17 cellular contexts compared by ENCODE assay signal in genomic region chr5:139457241-139457640, GRCh38. TPM values are rescaled to one million over a fixed set of nuclear protein-coding genes. Genes with fewer than 3 reads are reported as not detected.
DNase-seq lines count a peak whose midpoint lies in the region; ATAC-seq, FAIRE-seq and TF ChIP-seq lines count a peak whose summit lies in the region.
"Had no signal": no experiment of that assay in that cellular context is flagged by ENCODE, and none has a peak within 500 bp of the region (broad histone marks: within the 10 kb centered on the region; RNA-seq: fewer than 3 reads in every experiment).

No MANE protein-coding gene starts in this region.

- TF ChIP-seq RAD21 in HepG2 (CRISPR knock-in tag; IDR thresholded peaks at IDR 0.05): no peak

- no peak overlapping the region for H3K27ac ChIP-seq in HepG2 (ENCODE audit: extremely low read length, insufficient read depth, low read length)
- H3K27ac ChIP-seq: 22Rv1, BLaER1, cardiac muscle cell, right lobe of liver, SJCRH30, thoracic aorta had no signal

- no peaks in the 10 kb centered on the region for H3K27me3 Mint-ChIP-seq in T-helper 1 cell treated with Interleukin-12 subunit alpha and Interleukin-12 subunit beta and Interleukin-4 antibody, amounts not matched to agents 30 μg/mL and 1 μg/mL, for 36 hours (ENCODE audit: low read depth)
- no peaks in the 10 kb centered on the region for H3K27me3 Mint-ChIP-seq in T-cell
- H3K27me3 Mint-ChIP-seq: activated naive CD8-positive, alpha-beta T cell had no signal

- FAIRE-seq in HepG2 (lab: Jason Lieb, UNC): no peak

- no peak overlapping the region for H3K4me3 Mint-ChIP-seq in T-helper 1 cell treated with Interleukin-12 subunit alpha and Interleukin-12 subunit beta and Interleukin-4 antibody, amounts not matched to agents 30 μg/mL and 1 μg/mL, for 36 hours
- peak overlapping the region in 1 of 3 donors; percentile 19 for H3K4me3 Mint-ChIP-seq in T-cell
- H3K4me3 Mint-ChIP-seq: activated naive CD8-positive, alpha-beta T cell had no signal

- CTCF ChIA-PET in T-cell (lab: Charles Lee): interaction anchor here (0.6 to 1.1 kb wide), 2 partner anchors 9 to 18 kb away, joined by 3 read pairs; partner anchors contain the start of gene DNAJC18 (in 1 of the 2)
- CTCF ChIA-PET in HepG2 (lab: Yijun Ruan, JAX; ENCODE audit: low intra/inter-chr PET ratio, low total read pairs): no interaction called here

- in situ Hi-C loops in HepG2 (cut with HindIII; ENCODE audit: extremely low pct_ligation_motif_present, low pct_unique_long_range_greater_than_20kb): no loop called here

- no peaks in the 10 kb centered on the region for H3K36me3 ChIP-seq in HepG2 (replicated peaks in 1 of 2; ENCODE audit: control insufficient read depth in 1 of 2, insufficient read depth in 2 of 2, low read length in 2 of 2)
- H3K36me3 ChIP-seq: BLaER1, cardiac muscle cell, right lobe of liver, SJCRH30, thoracic aorta had no signal

- no peaks in the 10 kb centered on the region for H4K20me1 ChIP-seq in HepG2 (ENCODE audit: insufficient read depth, low read length)
- H4K20me1 ChIP-seq: BLaER1 had no signal

- POLR2A ChIA-PET in T-cell (lab: Charles Lee) (interaction anchor here in 1 of 2 donors (0.7 kb wide), 1 partner anchor 14 kb away, joined by 3 read pairs; no protein-coding TSS in a partner anchor), HepG2 (lab: Yijun Ruan, JAX) (interaction anchor here (1.4 kb wide), 1 partner anchor 18 kb away, joined by 5 read pairs; the partner anchor contains the start of gene DNAJC18)

- H3K4me2 ChIP-seq in HepG2 (ENCODE audit: low read depth, low read length): peak overlapping the region; percentile 20; the same call in 1 of the 2 replicates
- H3K4me2 ChIP-seq: BLaER1 had no signal

- H2AFZ ChIP-seq in HepG2 (ENCODE audit: low read length): no peak overlapping the region

- no TSS peak for BruUV-seq in HepG2 (replicated peaks; lab: Mats Ljungman, UMichigan)

- no peak overlapping the region for H3K4me3 ChIP-seq in HepG2 (replicated peaks in 1 of 3; ENCODE audit: insufficient read depth in 1 of 3, low read depth in 2 of 3, low read length in 3 of 3)
- H3K4me3 ChIP-seq: BLaER1, cardiac muscle cell, right lobe of liver, SJCRH30, thoracic aorta had no signal

- 56% methylated on average over 5 of the region's 5 CpGs for WGBS in HepG2 (ENCODE audit: low lambda C conversion rate)

- no peak for TF ChIP-seq POLR2A in HepG2 (IDR thresholded peaks at IDR 0.05; ENCODE audit: insufficient read depth in 1 of 2, low read depth in 2 of 2, low read length in 2 of 2)

- no peaks in the 10 kb centered on the region for H3K9me3 ChIP-seq in HepG2 (ENCODE audit: low read length)
- H3K9me3 ChIP-seq: BLaER1, right lobe of liver, SJCRH30, thoracic aorta had no signal

- TF ChIP-seq EP300 in HepG2 (IDR thresholded peaks at IDR 0.05; ENCODE audit: low read depth in 2 of 2, low read length in 2 of 2) (no peak), HepG2 (CRISPR knock-in tag; IDR thresholded peaks at IDR 0.05; ENCODE audit: borderline replicate concordance) (no peak)

- no peaks in the 10 kb centered on the region for H3K36me3 Mint-ChIP-seq in T-helper 1 cell treated with Interleukin-12 subunit alpha and Interleukin-12 subunit beta and Interleukin-4 antibody, amounts not matched to agents 30 μg/mL and 1 μg/mL, for 36 hours (ENCODE audit: low read depth)
- H3K36me3 Mint-ChIP-seq in T-cell: no peaks in the 10 kb centered on the region
- H3K36me3 Mint-ChIP-seq: activated naive CD8-positive, alpha-beta T cell had no signal

- no peak overlapping the region for H3K9ac ChIP-seq in HepG2 (ENCODE audit: insufficient read depth, low read depth, low read length)
- H3K9ac ChIP-seq: BLaER1 had no signal

- H3K27ac Mint-ChIP-seq in T-helper 1 cell treated with Interleukin-12 subunit alpha and Interleukin-12 subunit beta and Interleukin-4 antibody, amounts not matched to agents 30 μg/mL and 1 μg/mL, for 36 hours: peak overlapping the region; percentile 73
- peak overlapping the region; percentile 93 to 96 for H3K27ac Mint-ChIP-seq in T-cell
- H3K27ac Mint-ChIP-seq: activated naive CD8-positive, alpha-beta T cell had no signal

- peaks cover 8 to 41% of the 10 kb centered on the region in 2 experiments for H3K27me3 ChIP-seq in HepG2 (ENCODE audit: control insufficient read depth in 1 of 2, insufficient read depth in 2 of 2, low read length in 2 of 2)
- H3K27me3 ChIP-seq: BLaER1, cardiac muscle cell, right lobe of liver, SJCRH30 had no signal

- H3K79me2 ChIP-seq in HepG2 (ENCODE audit: insufficient read depth, low read length): no peaks in the 10 kb centered on the region

- peaks cover 26% of the 10 kb centered on the region for H3K4me1 ChIP-seq in HepG2 (ENCODE audit: insufficient read depth, low read length)
- H3K4me1 ChIP-seq: right lobe of liver had no signal

- intact Hi-C loops in HepG2 (cut with micrococcal nuclease; ENCODE audit: unreplicated experiment): no loop called here

- peaks cover 67% of the 10 kb centered on the region for H3K4me1 Mint-ChIP-seq in T-helper 1 cell treated with Interleukin-12 subunit alpha and Interleukin-12 subunit beta and Interleukin-4 antibody, amounts not matched to agents 30 μg/mL and 1 μg/mL, for 36 hours (ENCODE audit: low read depth)
- peaks cover 64 to 72% (median 66%) of the 10 kb centered on the region in 3 donors for H3K4me1 Mint-ChIP-seq in T-cell

- DNase-seq in T-helper 1 cell: no peak
- no peak for DNase-seq in T-cell
- DNase-seq in HepG2 (ENCODE audit: low spot score): no peak
- no peak for DNase-seq in SW 1271 (lab: John Stamatoyannopoulos, UW)
- DNase-seq: hippocampal formation, NCI-H187 treated with DMSO at 0.1 percent for 48 hours, NCI-H510A treated with DMSO at 0.1 percent for 48 hours, nucleus accumbens, SJCRH30 had no signal

- no peak for TF ChIP-seq CTCF in HepG2 (CRISPR knock-in tag; IDR thresholded peaks at IDR 0.05)

- no peaks in the 10 kb centered on the region for H3K9me3 Mint-ChIP-seq in T-helper 1 cell treated with Interleukin-12 subunit alpha and Interleukin-12 subunit beta and Interleukin-4 antibody, amounts not matched to agents 30 μg/mL and 1 μg/mL, for 36 hours
- H3K9me3 Mint-ChIP-seq in T-cell: no peaks in the 10 kb centered on the region

- ATAC-seq in T-cell (replicated peaks in 1 of 4) (no peak), HepG2 (no peak), HG03354 (IDR thresholded peaks at IDR 0.05; ENCODE audit: poor library complexity, severe bottlenecking, unreplicated experiment) (no peak)
- ATAC-seq: right lobe of liver had no signal

RNA-seq across cellular contexts. Expression of gene ECSCR, which starts 5.3 kb away (rescaled TPM):
- total RNA-seq in T-cell: under 1 TPM in 1 of 5 donors, not detected in 4; 0.70 TPM
- not detected in 2 replicates for total RNA-seq in HepG2 (2016; rRNA removed; fragmentation: Illumina TruSeq; extraction: Trizol)
- not detected in 2 replicates for total RNA-seq in HepG2 (2016; cell fraction: cytosol; rRNA removed; fragmentation: Illumina TruSeq; extraction: Trizol; ENCODE audit: low read depth)
- total RNA-seq in HepG2 (2016; cell fraction: insoluble cytoplasmic fraction; rRNA removed; fragmentation: Illumina TruSeq; extraction: Trizol): 0.18 TPM in 1 of 2 replicates, not detected in the other
- 0.34 and 0.48 TPM in 2 replicates for total RNA-seq in HepG2 (2016; cell fraction: membrane; rRNA removed; fragmentation: Illumina TruSeq; extraction: Trizol)
- not detected in 2 replicates for total RNA-seq in HepG2 (2016; cell fraction: nucleus; rRNA removed; fragmentation: Illumina TruSeq; extraction: Trizol)
- 0.13 and 0.18 TPM in 2 replicates for polyA plus RNA-seq in HepG2 (2011; rRNA removed)
- 0.07 TPM in 1 of 2 replicates, not detected in the other for polyA plus RNA-seq in HepG2 (2011; cell fraction: cytosol; rRNA removed)
- 0.14 and 0.27 TPM in 2 replicates for polyA plus RNA-seq in HepG2 (2011; cell fraction: nucleus; rRNA removed)
- not detected in 2 replicates for polyA plus RNA-seq in HepG2 (2012)
- 0.46 and 0.48 TPM in 2 replicates for polyA plus RNA-seq in HepG2 (2016; cell fraction: cytosol; fragmentation: Illumina TruSeq; extraction: Trizol; ENCODE audit: low read depth)
- polyA plus RNA-seq in HepG2 (2016; cell fraction: insoluble cytoplasmic fraction; fragmentation: Illumina TruSeq; extraction: Trizol; ENCODE audit: low read depth): not detected in 2 replicates
- not detected in 2 replicates for polyA plus RNA-seq in HepG2 (2016; cell fraction: membrane; fragmentation: Illumina TruSeq; extraction: Trizol; ENCODE audit: low read depth)
- not detected in 2 replicates for polyA plus RNA-seq in HepG2 (2016; cell fraction: nucleus; fragmentation: Illumina TruSeq; extraction: Trizol; ENCODE audit: insufficient read depth, low read depth)
- polyA minus RNA-seq in HepG2 (2011; rRNA and poly(A)+ RNA removed; ENCODE audit: low replicate concordance): 0.86 TPM in 1 of 2 replicates, not detected in the other
- polyA minus RNA-seq in HepG2 (2011; cell fraction: cytosol; rRNA and poly(A)+ RNA removed): not detected in 2 replicates
- not detected in 2 replicates for polyA minus RNA-seq in HepG2 (2011; cell fraction: nucleus; rRNA and poly(A)+ RNA removed)
- total RNA-seq: cardiac muscle cell had no signal

RNA-seq across cellular contexts. Expression of gene SMIM33, which starts 13.6 kb away (rescaled TPM):
- total RNA-seq in T-cell (1 to 10 TPM in 1 of 5 donors, under 1 TPM in 4; 0.13 to 1.1 (median 0.47) TPM), HepG2 (2016; rRNA removed; fragmentation: Illumina TruSeq; extraction: Trizol) (not detected in 2 replicates)
- total RNA-seq in HepG2 (2016; cell fraction: cytosol; rRNA removed; fragmentation: Illumina TruSeq; extraction: Trizol; ENCODE audit: low read depth): not detected in 2 replicates
- total RNA-seq in HepG2 (2016; cell fraction: insoluble cytoplasmic fraction; rRNA removed; fragmentation: Illumina TruSeq; extraction: Trizol): not detected in 2 replicates
- not detected in 2 replicates for total RNA-seq in HepG2 (2016; cell fraction: membrane; rRNA removed; fragmentation: Illumina TruSeq; extraction: Trizol)
- not detected in 2 replicates for total RNA-seq in HepG2 (2016; cell fraction: nucleus; rRNA removed; fragmentation: Illumina TruSeq; extraction: Trizol)
- polyA plus RNA-seq in HepG2 (2011; rRNA removed): 0.03 TPM in 1 of 2 replicates, not detected in the other
- not detected in 2 replicates for polyA plus RNA-seq in HepG2 (2011; cell fraction: cytosol; rRNA removed)
- not detected in 2 replicates for polyA plus RNA-seq in HepG2 (2011; cell fraction: nucleus; rRNA removed)
- polyA plus RNA-seq in HepG2 (2012): not detected in 2 replicates
- polyA plus RNA-seq in HepG2 (2016; cell fraction: cytosol; fragmentation: Illumina TruSeq; extraction: Trizol; ENCODE audit: low read depth): not detected in 2 replicates
- polyA plus RNA-seq in HepG2 (2016; cell fraction: insoluble cytoplasmic fraction; fragmentation: Illumina TruSeq; extraction: Trizol; ENCODE audit: low read depth): not detected in 2 replicates
- not detected in 2 replicates for polyA plus RNA-seq in HepG2 (2016; cell fraction: membrane; fragmentation: Illumina TruSeq; extraction: Trizol; ENCODE audit: low read depth)
- polyA plus RNA-seq in HepG2 (2016; cell fraction: nucleus; fragmentation: Illumina TruSeq; extraction: Trizol; ENCODE audit: insufficient read depth, low read depth): not detected in 2 replicates
- 0.18 TPM in 1 of 2 replicates, not detected in the other for polyA minus RNA-seq in HepG2 (2011; rRNA and poly(A)+ RNA removed; ENCODE audit: low replicate concordance)
- not detected in 2 replicates for polyA minus RNA-seq in HepG2 (2011; cell fraction: cytosol; rRNA and poly(A)+ RNA removed)
- not detected in 2 replicates for polyA minus RNA-seq in HepG2 (2011; cell fraction: nucleus; rRNA and poly(A)+ RNA removed)
- total RNA-seq: cardiac muscle cell, right lobe of liver, SJCRH30, thoracic aorta had no signal
- polyA plus RNA-seq: cardiac muscle cell had no signal

RNA-seq across cellular contexts. Expression of gene DNAJC18, which starts 17.9 kb away (rescaled TPM):
- total RNA-seq in T-cell (1 to 10 TPM; 4.7 to 7.2 (median 6.4) TPM), HepG2 (2016; rRNA removed; fragmentation: Illumina TruSeq; extraction: Trizol) (6.5 and 9.6 TPM in 2 replicates)
- total RNA-seq in HepG2 (2016; cell fraction: cytosol; rRNA removed; fragmentation: Illumina TruSeq; extraction: Trizol; ENCODE audit: low read depth): 2.3 and 2.5 TPM in 2 replicates
- 5.6 and 9.2 TPM in 2 replicates for total RNA-seq in HepG2 (2016; cell fraction: insoluble cytoplasmic fraction; rRNA removed; fragmentation: Illumina TruSeq; extraction: Trizol)
- total RNA-seq in HepG2 (2016; cell fraction: membrane; rRNA removed; fragmentation: Illumina TruSeq; extraction: Trizol): 4.6 and 5.4 TPM in 2 replicates
- 6.0 and 8.1 TPM in 2 replicates for total RNA-seq in HepG2 (2016; cell fraction: nucleus; rRNA removed; fragmentation: Illumina TruSeq; extraction: Trizol)
- polyA plus RNA-seq in HepG2 (2011; rRNA removed): 5.7 and 6.6 TPM in 2 replicates
- 2.3 and 3.6 TPM in 2 replicates for polyA plus RNA-seq in HepG2 (2011; cell fraction: cytosol; rRNA removed)
- polyA plus RNA-seq in HepG2 (2011; cell fraction: nucleus; rRNA removed): 1.3 and 1.6 TPM in 2 replicates
- polyA plus RNA-seq in HepG2 (2012): 9.7 and 12.5 TPM in 2 replicates
- 1.6 and 4.1 TPM in 2 replicates for polyA plus RNA-seq in HepG2 (2016; cell fraction: cytosol; fragmentation: Illumina TruSeq; extraction: Trizol; ENCODE audit: low read depth)
- 9.3 and 9.5 TPM in 2 replicates for polyA plus RNA-seq in HepG2 (2016; cell fraction: insoluble cytoplasmic fraction; fragmentation: Illumina TruSeq; extraction: Trizol; ENCODE audit: low read depth)
- 4.1 and 4.4 TPM in 2 replicates for polyA plus RNA-seq in HepG2 (2016; cell fraction: membrane; fragmentation: Illumina TruSeq; extraction: Trizol; ENCODE audit: low read depth)
- 7.1 and 8.5 TPM in 2 replicates for polyA plus RNA-seq in HepG2 (2016; cell fraction: nucleus; fragmentation: Illumina TruSeq; extraction: Trizol; ENCODE audit: insufficient read depth, low read depth)
- polyA minus RNA-seq in HepG2 (2011; rRNA and poly(A)+ RNA removed; ENCODE audit: low replicate concordance): 3.3 and 4.3 TPM in 2 replicates
- polyA minus RNA-seq in HepG2 (2011; cell fraction: cytosol; rRNA and poly(A)+ RNA removed): 4.4 and 5.2 TPM in 2 replicates
- polyA minus RNA-seq in HepG2 (2011; cell fraction: nucleus; rRNA and poly(A)+ RNA removed): 3.1 and 3.6 TPM in 2 replicates

RNA-seq across cellular contexts. Expression of gene STING1, which starts 25.3 kb away (rescaled TPM):
- total RNA-seq in T-cell (100 to 1,000 TPM; 102 to 181 (median 138) TPM), HepG2 (2016; rRNA removed; fragmentation: Illumina TruSeq; extraction: Trizol) (0.56 and 1.3 TPM in 2 replicates)
- 0.40 and 0.71 TPM in 2 replicates for total RNA-seq in HepG2 (2016; cell fraction: cytosol; rRNA removed; fragmentation: Illumina TruSeq; extraction: Trizol; ENCODE audit: low read depth)
- 0.59 and 1.8 TPM in 2 replicates for total RNA-seq in HepG2 (2016; cell fraction: insoluble cytoplasmic fraction; rRNA removed; fragmentation: Illumina TruSeq; extraction: Trizol)
- total RNA-seq in HepG2 (2016; cell fraction: membrane; rRNA removed; fragmentation: Illumina TruSeq; extraction: Trizol): 1.0 and 1.5 TPM in 2 replicates
- total RNA-seq in HepG2 (2016; cell fraction: nucleus; rRNA removed; fragmentation: Illumina TruSeq; extraction: Trizol): 2.5 and 3.9 TPM in 2 replicates
- 4.4 and 5.1 TPM in 2 replicates for polyA plus RNA-seq in HepG2 (2011; rRNA removed)
- 2.4 and 3.4 TPM in 2 replicates for polyA plus RNA-seq in HepG2 (2011; cell fraction: cytosol; rRNA removed)
- polyA plus RNA-seq in HepG2 (2011; cell fraction: nucleus; rRNA removed): 22.3 and 29.1 TPM in 2 replicates
- 2.3 and 2.4 TPM in 2 replicates for polyA plus RNA-seq in HepG2 (2012)
- polyA plus RNA-seq in HepG2 (2016; cell fraction: cytosol; fragmentation: Illumina TruSeq; extraction: Trizol; ENCODE audit: low read depth): 0.61 and 0.71 TPM in 2 replicates
- polyA plus RNA-seq in HepG2 (2016; cell fraction: insoluble cytoplasmic fraction; fragmentation: Illumina TruSeq; extraction: Trizol; ENCODE audit: low read depth): 1.1 and 1.5 TPM in 2 replicates
- polyA plus RNA-seq in HepG2 (2016; cell fraction: membrane; fragmentation: Illumina TruSeq; extraction: Trizol; ENCODE audit: low read depth): 0.69 and 1.1 TPM in 2 replicates
- polyA plus RNA-seq in HepG2 (2016; cell fraction: nucleus; fragmentation: Illumina TruSeq; extraction: Trizol; ENCODE audit: insufficient read depth, low read depth): 4.0 and 5.3 TPM in 2 replicates
- polyA minus RNA-seq in HepG2 (2011; rRNA and poly(A)+ RNA removed; ENCODE audit: low replicate concordance): 3.6 and 36.7 TPM in 2 replicates
- polyA minus RNA-seq in HepG2 (2011; cell fraction: cytosol; rRNA and poly(A)+ RNA removed): 2.2 and 3.8 TPM in 2 replicates
- polyA minus RNA-seq in HepG2 (2011; cell fraction: nucleus; rRNA and poly(A)+ RNA removed): 4.4 and 5.2 TPM in 2 replicates

RNA-seq across cellular contexts. Expression of gene SPATA24, which starts 53.4 kb away (rescaled TPM):
- 1 to 10 TPM; 3.6 to 9.0 (median 4.8) TPM for total RNA-seq in T-cell
- total RNA-seq in HepG2 (2016; rRNA removed; fragmentation: Illumina TruSeq; extraction: Trizol): 11.1 and 13.0 TPM in 2 replicates
- total RNA-seq in HepG2 (2016; cell fraction: cytosol; rRNA removed; fragmentation: Illumina TruSeq; extraction: Trizol; ENCODE audit: low read depth): 6.2 and 6.8 TPM in 2 replicates
- total RNA-seq in HepG2 (2016; cell fraction: insoluble cytoplasmic fraction; rRNA removed; fragmentation: Illumina TruSeq; extraction: Trizol): 10.6 and 12.4 TPM in 2 replicates
- 7.9 and 8.2 TPM in 2 replicates for total RNA-seq in HepG2 (2016; cell fraction: membrane; rRNA removed; fragmentation: Illumina TruSeq; extraction: Trizol)
- total RNA-seq in HepG2 (2016; cell fraction: nucleus; rRNA removed; fragmentation: Illumina TruSeq; extraction: Trizol): 8.6 and 10.2 TPM in 2 replicates
- polyA plus RNA-seq in HepG2 (2011; rRNA removed): 6.0 and 8.5 TPM in 2 replicates
- polyA plus RNA-seq in HepG2 (2011; cell fraction: cytosol; rRNA removed): 5.7 and 6.1 TPM in 2 replicates
- polyA plus RNA-seq in HepG2 (2011; cell fraction: nucleus; rRNA removed): 12.2 and 14.9 TPM in 2 replicates
- 14.6 and 18.0 TPM in 2 replicates for polyA plus RNA-seq in HepG2 (2012)
- 6.8 and 7.1 TPM in 2 replicates for polyA plus RNA-seq in HepG2 (2016; cell fraction: cytosol; fragmentation: Illumina TruSeq; extraction: Trizol; ENCODE audit: low read depth)
- polyA plus RNA-seq in HepG2 (2016; cell fraction: insoluble cytoplasmic fraction; fragmentation: Illumina TruSeq; extraction: Trizol; ENCODE audit: low read depth): 12.2 and 14.9 TPM in 2 replicates
- 5.6 and 5.7 TPM in 2 replicates for polyA plus RNA-seq in HepG2 (2016; cell fraction: membrane; fragmentation: Illumina TruSeq; extraction: Trizol; ENCODE audit: low read depth)
- 7.6 and 11.7 TPM in 2 replicates for polyA plus RNA-seq in HepG2 (2016; cell fraction: nucleus; fragmentation: Illumina TruSeq; extraction: Trizol; ENCODE audit: insufficient read depth, low read depth)
- polyA minus RNA-seq in HepG2 (2011; rRNA and poly(A)+ RNA removed; ENCODE audit: low replicate concordance): 3.8 and 5.0 TPM in 2 replicates
- polyA minus RNA-seq in HepG2 (2011; cell fraction: cytosol; rRNA and poly(A)+ RNA removed): 3.3 and 4.6 TPM in 2 replicates
- polyA minus RNA-seq in HepG2 (2011; cell fraction: nucleus; rRNA and poly(A)+ RNA removed): 10.6 and 14.0 TPM in 2 replicates
